Comparison of ENCODE assay signal across 15 cellular contexts in the genomic region with DNA sequence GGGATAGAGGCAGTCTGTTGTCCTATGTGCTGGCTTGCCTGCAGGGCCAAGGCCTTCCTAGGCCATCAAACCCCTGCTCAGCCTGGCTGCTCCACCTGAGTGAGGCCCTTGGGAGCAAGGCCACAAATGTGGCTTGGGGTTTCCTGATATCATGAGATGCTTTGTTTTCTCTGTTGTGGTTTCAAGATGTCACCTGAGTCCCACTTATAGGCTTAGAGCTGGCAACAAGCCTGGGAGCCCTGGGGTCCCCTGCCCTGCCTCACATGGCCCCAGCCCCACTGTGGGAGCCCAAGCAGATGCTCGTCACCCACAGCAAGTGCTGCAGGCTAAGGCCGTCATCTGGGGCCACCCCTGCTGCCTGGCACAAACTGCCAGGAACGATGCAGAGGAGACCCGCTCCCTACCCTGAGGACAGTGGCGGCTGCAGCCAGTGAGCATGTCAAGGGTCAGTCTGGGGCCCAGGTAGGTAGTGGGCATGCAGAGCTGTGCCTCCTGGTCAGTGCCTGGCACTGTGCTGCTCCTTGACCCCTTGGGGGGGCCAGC.
DNase-seq lines count a peak whose midpoint lies in the region; ATAC-seq, FAIRE-seq and TF ChIP-seq lines count a peak whose summit lies in the region.
"Had no signal": no experiment of that assay in that cellular context is flagged by ENCODE, and none has a peak within 500 bp of the region (broad histone marks: within the 10 kb centered on the region; RNA-seq: fewer than 3 reads in every experiment).

No MANE protein-coding gene starts in this region.

- H3K4me1 Mint-ChIP-seq in activated CD4-positive, alpha-beta T cell treated with anti-CD3 and anti-CD28 coated beads for 36 hours = peaks cover 15% of the 10 kb centered on the region
- peaks cover 11% of the 10 kb centered on the region for H3K4me1 Mint-ChIP-seq in osteocyte (ENCODE audit: unreplicated experiment)

- 100% methylated on average over 5 of the region's 5 CpGs for WGBS in K562 (ENCODE audit: insufficient coverage, low coverage, missing lambda C conversion rate)

- no peak for TF ChIP-seq EP300 in K562 (IDR thresholded peaks at IDR 0.05; ENCODE audit: low read length)

- ATAC-seq in activated CD4-positive, alpha-beta T cell treated with anti-CD3 and anti-CD28 coated beads for 36 hours = no peak
- no peak for ATAC-seq in K562
- ATAC-seq: heart right ventricle had no signal

- intact Hi-C loops in activated CD4-positive, alpha-beta T cell treated with anti-CD3 and anti-CD28 coated beads for 36 hours (cut with DNase I, micrococcal nuclease) = no loop called here
- intact Hi-C loops in K562 (cut with micrococcal nuclease) = no loop called here

- H3K9me3 Mint-ChIP-seq in activated CD4-positive, alpha-beta T cell treated with anti-CD3 and anti-CD28 coated beads for 36 hours (ENCODE audit: low read depth) = no peaks in the 10 kb centered on the region
- no peaks in the 10 kb centered on the region for H3K9me3 Mint-ChIP-seq in osteocyte (ENCODE audit: unreplicated experiment)
- H3K9me3 Mint-ChIP-seq: T-cell had no signal

- POLR2A ChIA-PET in activated CD4-positive, alpha-beta T cell treated with anti-CD3 and anti-CD28 coated beads for 36 hours (lab: Charles Lee) = interaction anchor here (0.6 kb wide), 1 partner anchor 136 kb away, joined by 3 read pairs; no protein-coding TSS in a partner anchor
- POLR2A ChIA-PET in K562 (lab: Yijun Ruan, JAX) = interaction anchor here (0.5 to 0.6 kb wide), 2 partner anchors 40 to 282 kb away, joined by 3 read pairs; partner anchors contain the start of gene CARS1

- in situ Hi-C loops in K562 (cut with MboI) = no loop called here

- no peak overlapping the region for H3K4me3 ChIP-seq in Jurkat, Clone E6-1 (ENCODE audit: low read length)
- H3K4me3 ChIP-seq in K562 (no peak overlapping the region), H7 (ENCODE audit: insufficient read depth, low read depth, low read length) (no peak overlapping the region)
- H3K4me3 ChIP-seq: heart right ventricle, tibial artery had no signal

- TF ChIP-seq CTCF in K562 (IDR thresholded peaks at IDR 0.05 in 2 of 3, conservative IDR thresholded peaks at IDR 0.05 in 1 of 3; ENCODE audit: insufficient read depth in 2 of 3, low read depth in 1 of 3, low read length in 3 of 3) = no peak
- no peak for TF ChIP-seq CTCF in osteocyte (IDR thresholded peaks at IDR 0.05)

- H3K36me3 ChIP-seq in K562 (ENCODE audit: control insufficient read depth, insufficient read depth, low read length) (no peaks in the 10 kb centered on the region), H7 (replicated peaks; ENCODE audit: control insufficient read depth, insufficient read depth, low read length) (no peaks in the 10 kb centered on the region)
- H3K36me3 ChIP-seq: brain microvascular endothelial cell, tibial artery had no signal

- H3K27me3 Mint-ChIP-seq in activated CD4-positive, alpha-beta T cell treated with anti-CD3 and anti-CD28 coated beads for 36 hours = no peaks in the 10 kb centered on the region
- peaks cover 12% of the 10 kb centered on the region for H3K27me3 Mint-ChIP-seq in osteocyte (ENCODE audit: unreplicated experiment)
- H3K27me3 Mint-ChIP-seq: T-cell had no signal

- peaks cover 3% of the 10 kb centered on the region for H3K9me1 ChIP-seq in K562 (ENCODE audit: control insufficient read depth, insufficient read depth, low read length)

- H3K27me3 ChIP-seq in K562 (ENCODE audit: control insufficient read depth in 2 of 2, insufficient read depth in 2 of 2, low read length in 2 of 2) = no peaks in the 10 kb centered on the region
- H3K27me3 ChIP-seq in H7 (ENCODE audit: control insufficient read depth, insufficient read depth, low read length) = peaks cover 18% of the 10 kb centered on the region
- H3K27me3 ChIP-seq: heart right ventricle, tibial artery had no signal

- H3K27ac ChIP-seq in K562 (ENCODE audit: extremely low read depth, low read depth, low read length) = no peak overlapping the region
- H3K27ac ChIP-seq: brain microvascular endothelial cell, heart right ventricle, tibial artery had no signal

- H3K27ac Mint-ChIP-seq in activated CD4-positive, alpha-beta T cell treated with anti-CD3 and anti-CD28 coated beads for 36 hours = no peak overlapping the region
- H3K27ac Mint-ChIP-seq in osteocyte (ENCODE audit: unreplicated experiment) = no peak overlapping the region
- H3K27ac Mint-ChIP-seq: T-cell had no signal

- H3K79me2 ChIP-seq in K562 (ENCODE audit: control insufficient read depth, insufficient read depth, low read length) = no peaks in the 10 kb centered on the region

- no peaks in the 10 kb centered on the region for H3K9me3 ChIP-seq in K562 (replicated peaks; ENCODE audit: control insufficient read depth, insufficient read depth, low read depth, low read length)
- H3K9me3 ChIP-seq: heart right ventricle, tibial artery had no signal

- no peak for TF ChIP-seq RAD21 in K562 (CRISPR knock-in tag; conservative IDR thresholded peaks at IDR 0.05 in 1 of 2, IDR thresholded peaks at IDR 0.05 in 1 of 2)

- peaks cover 35 to 76% of the 10 kb centered on the region in 2 experiments for H3K4me1 ChIP-seq in K562 (replicated peaks in 1 of 2; ENCODE audit: control insufficient read depth in 2 of 2, insufficient read depth in 2 of 2, low read length in 2 of 2)

- H4K20me1 ChIP-seq in K562 (replicated peaks; ENCODE audit: control insufficient read depth, insufficient read depth, low read length) = no peaks in the 10 kb centered on the region

- no peak for FAIRE-seq in K562 (lab: Jason Lieb, UNC)
- FAIRE-seq: H1 had no signal

- CTCF ChIA-PET in activated CD4-positive, alpha-beta T cell treated with anti-CD3 and anti-CD28 coated beads for 36 hours (lab: Charles Lee) = interaction anchor here (0.9 to 1.5 kb wide), 2 partner anchors 9 to 113 kb away, joined by 3 to 7 read pairs; no protein-coding TSS in a partner anchor
- CTCF ChIA-PET in K562 (lab: Yijun Ruan, JAX; ENCODE audit: low intra/inter-chr PET ratio) = no interaction called here

- peak overlapping the region in 1 of 2 experiments; percentile 72; a peak in 2 of 4 replicates for H3K9ac ChIP-seq in K562 (ENCODE audit: insufficient read depth in 1 of 2, low read depth in 2 of 2, low read length in 2 of 2)

- peak; percentile 6 for DNase-seq in activated CD4-positive, alpha-beta T cell treated with anti-CD3 and anti-CD28 coated beads for 36 hours
- DNase-seq in activated CD4-positive, alpha-beta T cell treated with anti-CD3 and anti-CD28 coated beads, Interleukin-2, amount 50 U/mL, for 1 hour = no peak
- peak; percentile 65 for DNase-seq in Jurkat, Clone E6-1 (ENCODE audit: low read depth, low spot score)
- DNase-seq in K562 (ENCODE audit: extremely low read depth in 1 of 4, low spot score in 3 of 4) (no peak), osteocyte (ENCODE audit: extremely low spot score, unreplicated experiment) (peak; percentile 74), H7 (no peak), hypothalamus (lab: John Stamatoyannopoulos, UW) (no peak), hepatic stellate cell (ENCODE audit: low spot score) (no peak)
- DNase-seq: brain microvascular endothelial cell, mesendoderm, NCI-H187 had no signal

- no TSS peak for BruUV-seq in K562 (replicated peaks; lab: Mats Ljungman, UMichigan)

- no peak overlapping the region for H2AFZ ChIP-seq in K562 (ENCODE audit: low read depth, low read length)

- H3K36me3 Mint-ChIP-seq in activated CD4-positive, alpha-beta T cell treated with anti-CD3 and anti-CD28 coated beads for 36 hours (ENCODE audit: low read depth) = peaks cover 3% of the 10 kb centered on the region
- no peaks in the 10 kb centered on the region for H3K36me3 Mint-ChIP-seq in osteocyte (ENCODE audit: unreplicated experiment)

- H3K4me2 ChIP-seq in K562 (ENCODE audit: insufficient read depth, low read length) = no peak overlapping the region

- no peak overlapping the region for H3K4me3 Mint-ChIP-seq in activated CD4-positive, alpha-beta T cell treated with anti-CD3 and anti-CD28 coated beads for 36 hours
- no peak overlapping the region for H3K4me3 Mint-ChIP-seq in osteocyte (ENCODE audit: unreplicated experiment)
- H3K4me3 Mint-ChIP-seq: T-cell had no signal

- TF ChIP-seq POLR2A in K562 (conservative IDR thresholded peaks at IDR 0.05) = no peak

TF ChIP-seq in K562, 482 proteins besides CTCF, POLR2A, EP300 and RAD21:
- TF ChIP-seq ZFX (CRISPR knock-in tag; IDR thresholded peaks at IDR 0.05) = peak; percentile 33
- TF ChIP-seq TAF9B (IDR thresholded peaks at IDR 0.05; ENCODE audit: partially characterized antibody) = no peak
- TF ChIP-seq CBX3 (IDR thresholded peaks at IDR 0.05; ENCODE audit: borderline replicate concordance in 1 of 2, low read length in 2 of 2) = no peak
- TF ChIP-seq CTBP1 (IDR thresholded peaks at IDR 0.05; ENCODE audit: borderline replicate concordance) = peak; percentile 32; the same call in 1 of the 2 replicates
- no peak for TF ChIP-seq ZNF311 (CRISPR knock-in tag; IDR thresholded peaks at IDR 0.05)
- TF ChIP-seq MBD2 (IDR thresholded peaks at IDR 0.05; ENCODE audit: borderline replicate concordance, low read depth) = no peak
- 0 out of 4 replicates have a peak, but pooled peaks of 1 of the 2 experiments have one; percentile 34 for TF ChIP-seq FOXA3 (CRISPR knock-in tag; conservative IDR thresholded peaks at IDR 0.05 in 1 of 2, IDR thresholded peaks at IDR 0.05 in 1 of 2)
TF ChIP-seq in K562: peak in this region for 3.

Comparison
In these comparisons a context has a peak if more than half of its experiments do, and no peak if none do; other contexts are left out.
1. DNase-seq: peak in activated CD4-positive, alpha-beta T cell treated with anti-CD3 and anti-CD28 coated beads for 36 hours (single experiment), Jurkat, Clone E6-1 (single experiment) and osteocyte (single experiment); none in activated CD4-positive, alpha-beta T cell treated with anti-CD3 and anti-CD28 coated beads, Interleukin-2, amount 50 U/mL, for 1 hour (single experiment), K562 (0 of 4), H7 (single experiment), hypothalamus (0 of 51) and hepatic stellate cell (single experiment).